Comparison of ENCODE assay signal across 1 cellular context in the genomic region with DNA sequence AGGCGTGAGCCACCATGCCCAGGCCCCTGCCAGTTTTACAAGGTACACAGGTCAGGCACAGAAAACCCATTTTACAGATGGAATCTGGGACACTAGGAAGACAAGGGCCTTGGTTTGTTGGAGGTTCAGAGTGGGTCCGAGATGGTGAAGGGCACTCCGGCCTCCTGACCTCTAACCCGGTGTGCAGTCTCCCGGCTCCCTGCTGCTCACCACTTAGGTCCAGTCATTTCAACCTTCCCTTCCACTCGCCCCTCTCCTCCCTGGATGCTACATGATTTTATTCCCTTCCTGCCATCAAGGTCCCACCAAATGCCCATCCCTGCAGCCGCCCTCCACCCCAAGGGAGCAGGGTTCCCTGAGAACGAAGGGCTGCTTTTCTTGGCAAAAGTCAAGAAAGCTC.
TF ChIP-seq lines count a peak whose summit lies in the region.

No MANE protein-coding gene starts in this region.

TF ChIP-seq in GM23338, 12 proteins besides CTCF, POLR2A, EP300 and RAD21 (continued from another document):
- TF ChIP-seq, protein P1, sequence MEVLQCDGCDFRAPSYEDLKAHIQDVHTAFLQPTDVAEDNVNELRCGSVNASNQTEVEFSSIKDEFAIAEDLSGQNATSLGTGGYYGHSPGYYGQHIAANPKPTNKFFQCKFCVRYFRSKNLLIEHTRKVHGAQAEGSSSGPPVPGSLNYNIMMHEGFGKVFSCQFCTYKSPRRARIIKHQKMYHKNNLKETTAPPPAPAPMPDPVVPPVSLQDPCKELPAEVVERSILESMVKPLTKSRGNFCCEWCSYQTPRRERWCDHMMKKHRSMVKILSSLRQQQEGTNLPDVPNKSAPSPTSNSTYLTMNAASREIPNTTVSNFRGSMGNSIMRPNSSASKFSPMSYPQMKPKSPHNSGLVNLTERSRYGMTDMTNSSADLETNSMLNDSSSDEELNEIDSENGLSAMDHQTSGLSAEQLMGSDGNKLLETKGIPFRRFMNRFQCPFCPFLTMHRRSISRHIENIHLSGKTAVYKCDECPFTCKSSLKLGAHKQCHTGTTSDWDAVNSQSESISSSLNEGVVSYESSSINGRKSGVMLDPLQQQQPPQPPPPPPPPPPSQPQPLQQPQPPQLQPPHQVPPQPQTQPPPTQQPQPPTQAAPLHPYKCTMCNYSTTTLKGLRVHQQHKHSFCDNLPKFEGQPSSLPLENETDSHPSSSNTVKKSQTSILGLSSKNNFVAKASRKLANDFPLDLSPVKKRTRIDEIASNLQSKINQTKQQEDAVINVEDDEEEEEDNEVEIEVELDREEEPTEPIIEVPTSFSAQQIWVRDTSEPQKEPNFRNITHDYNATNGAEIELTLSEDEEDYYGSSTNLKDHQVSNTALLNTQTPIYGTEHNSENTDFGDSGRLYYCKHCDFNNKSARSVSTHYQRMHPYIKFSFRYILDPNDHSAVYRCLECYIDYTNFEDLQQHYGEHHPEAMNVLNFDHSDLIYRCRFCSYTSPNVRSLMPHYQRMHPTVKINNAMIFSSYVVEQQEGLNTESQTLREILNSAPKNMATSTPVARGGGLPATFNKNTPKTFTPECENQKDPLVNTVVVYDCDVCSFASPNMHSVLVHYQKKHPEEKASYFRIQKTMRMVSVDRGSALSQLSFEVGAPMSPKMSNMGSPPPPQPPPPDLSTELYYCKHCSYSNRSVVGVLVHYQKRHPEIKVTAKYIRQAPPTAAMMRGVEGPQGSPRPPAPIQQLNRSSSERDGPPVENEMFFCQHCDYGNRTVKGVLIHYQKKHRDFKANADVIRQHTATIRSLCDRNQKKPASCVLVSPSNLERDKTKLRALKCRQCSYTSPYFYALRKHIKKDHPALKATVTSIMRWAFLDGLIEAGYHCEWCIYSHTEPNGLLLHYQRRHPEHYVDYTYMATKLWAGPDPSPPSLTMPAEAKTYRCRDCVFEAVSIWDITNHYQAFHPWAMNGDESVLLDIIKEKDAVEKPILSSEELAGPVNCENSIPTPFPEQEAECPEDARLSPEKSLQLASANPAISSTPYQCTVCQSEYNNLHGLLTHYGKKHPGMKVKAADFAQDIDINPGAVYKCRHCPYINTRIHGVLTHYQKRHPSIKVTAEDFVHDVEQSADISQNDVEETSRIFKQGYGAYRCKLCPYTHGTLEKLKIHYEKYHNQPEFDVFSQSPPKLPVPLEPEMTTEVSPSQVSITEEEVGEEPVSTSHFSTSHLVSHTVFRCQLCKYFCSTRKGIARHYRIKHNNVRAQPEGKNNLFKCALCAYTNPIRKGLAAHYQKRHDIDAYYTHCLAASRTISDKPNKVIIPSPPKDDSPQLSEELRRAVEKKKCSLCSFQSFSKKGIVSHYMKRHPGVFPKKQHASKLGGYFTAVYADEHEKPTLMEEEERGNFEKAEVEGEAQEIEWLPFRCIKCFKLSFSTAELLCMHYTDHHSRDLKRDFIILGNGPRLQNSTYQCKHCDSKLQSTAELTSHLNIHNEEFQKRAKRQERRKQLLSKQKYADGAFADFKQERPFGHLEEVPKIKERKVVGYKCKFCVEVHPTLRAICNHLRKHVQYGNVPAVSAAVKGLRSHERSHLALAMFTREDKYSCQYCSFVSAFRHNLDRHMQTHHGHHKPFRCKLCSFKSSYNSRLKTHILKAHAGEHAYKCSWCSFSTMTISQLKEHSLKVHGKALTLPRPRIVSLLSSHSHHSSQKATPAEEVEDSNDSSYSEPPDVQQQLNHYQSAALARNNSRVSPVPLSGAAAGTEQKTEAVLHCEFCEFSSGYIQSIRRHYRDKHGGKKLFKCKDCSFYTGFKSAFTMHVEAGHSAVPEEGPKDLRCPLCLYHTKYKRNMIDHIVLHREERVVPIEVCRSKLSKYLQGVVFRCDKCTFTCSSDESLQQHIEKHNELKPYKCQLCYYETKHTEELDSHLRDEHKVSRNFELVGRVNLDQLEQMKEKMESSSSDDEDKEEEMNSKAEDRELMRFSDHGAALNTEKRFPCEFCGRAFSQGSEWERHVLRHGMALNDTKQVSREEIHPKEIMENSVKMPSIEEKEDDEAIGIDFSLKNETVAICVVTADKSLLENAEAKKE (CRISPR knock-in tag; IDR thresholded peaks at IDR 0.05), result no peak
- no peak for TF ChIP-seq CREB1 (CRISPR knock-in tag; IDR thresholded peaks at IDR 0.05; ENCODE audit: low read depth)
